8 cellular contexts compared by ENCODE assay signal in the genomic region with DNA sequence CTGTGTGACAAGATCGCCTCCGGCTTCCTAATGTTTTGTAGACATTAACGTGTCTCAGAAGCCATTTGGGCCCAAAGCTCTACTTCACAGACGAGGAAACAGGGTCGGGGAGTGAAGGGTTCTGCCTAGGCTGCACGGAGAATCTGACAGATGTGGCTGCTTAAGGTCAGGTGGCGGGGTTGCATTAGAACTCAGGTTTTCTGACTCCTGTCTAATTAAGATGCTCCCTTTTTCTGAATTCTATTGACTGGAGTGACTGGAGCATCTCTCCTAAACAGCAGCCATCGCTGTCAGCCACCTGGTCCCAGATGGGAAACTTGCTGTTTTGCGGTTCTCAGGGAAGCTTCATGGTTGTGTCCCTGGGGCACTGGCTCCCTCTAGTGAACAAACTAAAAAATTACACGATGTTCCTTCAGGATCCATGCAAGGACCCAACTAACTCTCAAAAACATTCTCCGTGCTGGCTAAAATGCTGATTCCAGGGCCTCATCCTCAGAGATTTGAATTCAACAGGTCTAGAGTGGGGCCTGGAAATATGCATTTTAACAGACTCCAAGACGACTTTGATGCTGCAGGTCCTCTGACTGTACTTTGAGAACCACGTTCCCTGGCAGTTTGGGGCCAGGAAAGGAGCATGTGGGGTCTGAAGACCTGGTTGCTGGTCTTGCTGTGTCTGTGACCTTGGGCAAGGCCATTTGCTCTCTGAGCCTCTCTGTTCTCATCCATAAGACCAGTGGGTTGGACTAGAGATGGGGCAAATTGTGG.
DNase-seq lines count a peak whose midpoint lies in the region; ATAC-seq, FAIRE-seq and TF ChIP-seq lines count a peak whose summit lies in the region.

No MANE protein-coding gene starts in this region.

- H3K9me3 ChIP-seq in kidney (ENCODE audit: control insufficient read depth in 1 of 2, low read length in 2 of 2) = peaks cover 5 to 10% of the 10 kb centered on the region in 2 donors

- intact Hi-C loops in kidney (cut with DNase I) = loop anchor here (10.0 kb wide), 1 partner anchor 192 kb away; no protein-coding TSS in a partner anchor

- peaks cover 16% of the 10 kb centered on the region for H3K27me3 Mint-ChIP-seq in T-helper 2 cell treated with Interferon-gamma antibody and Interleukin-4, amounts not matched to agents 5 μg/mL and 100 μg/mL, for 36 hours (ENCODE audit: low read depth)

- H3K4me3 ChIP-seq in kidney (ENCODE audit: low read length in 2 of 2) = no peak overlapping the region

- H3K36me3 Mint-ChIP-seq in T-helper 2 cell treated with Interferon-gamma antibody and Interleukin-4, amounts not matched to agents 5 μg/mL and 100 μg/mL, for 36 hours (ENCODE audit: low read depth) = peaks cover 2% of the 10 kb centered on the region

- peaks cover 16% of the 10 kb centered on the region for H3K9me3 Mint-ChIP-seq in T-helper 2 cell treated with Interferon-gamma antibody and Interleukin-4, amounts not matched to agents 5 μg/mL and 100 μg/mL, for 36 hours

- peak; percentile 11 for FAIRE-seq in G401.6 (lab: Jason Lieb, UNC)
- no peak for FAIRE-seq in kidney (lab: Jason Lieb, UNC)

- H3K4me1 Mint-ChIP-seq in T-helper 2 cell treated with Interferon-gamma antibody and Interleukin-4, amounts not matched to agents 5 μg/mL and 100 μg/mL, for 36 hours (ENCODE audit: low read depth) = no peaks in the 10 kb centered on the region

- H3K27ac ChIP-seq in kidney (ENCODE audit: low read depth in 2 of 2, low read length in 2 of 2) = no peak overlapping the region

- no peak overlapping the region for H3K9ac ChIP-seq in kidney (ENCODE audit: low read length in 2 of 2)

- no peak overlapping the region for H3K27ac Mint-ChIP-seq in T-helper 2 cell treated with Interferon-gamma antibody and Interleukin-4, amounts not matched to agents 5 μg/mL and 100 μg/mL, for 36 hours

- DNase-seq in LoVo (ENCODE audit: low spot score) (peak; percentile 65), kidney (peak; percentile 41)
- peak; percentile 17 for DNase-seq in T-helper 2 cell treated with Interferon-gamma antibody and Interleukin-4, amounts not matched to agents 5 μg/mL and 100 μg/mL, for 36 hours (ENCODE audit: low spot score)
- DNase-seq in central memory CD4-positive, alpha-beta T cell = peak; percentile 35
- DNase-seq in stimulated activated CD4-positive, alpha-beta T cell treated with anti-CD3 and anti-CD28 coated beads, Interleukin-2, amount 100 ng/mL, for 24 hours = peak; percentile 44 to 54

- no peaks in the 10 kb centered on the region for H3K36me3 ChIP-seq in kidney (ENCODE audit: control insufficient read depth in 1 of 2, insufficient read depth in 2 of 2, low read length in 2 of 2)

- no peak overlapping the region for H3K4me3 Mint-ChIP-seq in T-helper 2 cell treated with Interferon-gamma antibody and Interleukin-4, amounts not matched to agents 5 μg/mL and 100 μg/mL, for 36 hours

- H3K4me1 ChIP-seq in kidney (ENCODE audit: control insufficient read depth in 1 of 2, insufficient read depth in 1 of 2, low read depth in 1 of 2, low read length in 2 of 2) = no peaks in the 10 kb centered on the region

- TF ChIP-seq CTCF in kidney (IDR thresholded peaks at IDR 0.05; ENCODE audit: borderline replicate concordance, extremely low read depth, insufficient read depth) = peak; percentile 71

- ATAC-seq in HG03139 (IDR thresholded peaks at IDR 0.05; ENCODE audit: unreplicated experiment) (no peak), HG02759 (IDR thresholded peaks at IDR 0.05; ENCODE audit: unreplicated experiment) (no peak)
